27 cellular contexts compared by ENCODE assay signal in the genomic region with DNA sequence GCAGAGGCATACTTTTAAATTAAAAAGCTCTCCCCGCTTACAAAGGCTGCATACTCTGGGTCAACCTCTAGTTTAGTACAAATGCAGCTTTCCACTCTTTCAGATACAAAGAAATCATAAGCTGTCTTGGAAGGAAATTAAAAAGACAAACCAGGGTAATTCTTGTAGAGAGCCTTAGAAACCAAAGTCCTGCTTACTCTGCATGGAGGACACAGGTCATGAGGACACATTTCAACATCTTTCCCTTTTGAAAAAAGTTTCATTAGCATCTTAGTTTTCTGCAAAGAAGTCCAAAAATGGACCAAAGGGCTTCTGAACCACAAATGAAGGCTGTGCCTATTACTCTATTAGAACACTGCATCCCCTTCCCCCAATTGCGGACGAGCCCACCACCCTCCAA. TPM values are rescaled to one million over a fixed set of nuclear protein-coding genes. Genes with fewer than 3 reads are reported as not detected.
DNase-seq lines count a peak whose midpoint lies in the region; ATAC-seq, FAIRE-seq and TF ChIP-seq lines count a peak whose summit lies in the region.
"Had no signal": no experiment of that assay in that cellular context is flagged by ENCODE, and none has a peak within 500 bp of the region (broad histone marks: within the 10 kb centered on the region; RNA-seq: fewer than 3 reads in every experiment).

No MANE protein-coding gene starts in this region.

- no peak for DNase-seq in HepG2 (ENCODE audit: low spot score)
- DNase-seq in neural progenitor cell (ENCODE audit: low spot score): no peak
- DNase-seq in AG08395 (ENCODE audit: low spot score): no peak
- DNase-seq in stimulated activated CD4-positive, alpha-beta T cell treated with anti-CD3 and anti-CD28 coated beads, Interleukin-15, amount 100 ng/mL, for 24 hours: no peak
- no peak for DNase-seq in natural killer cell
- DNase-seq: AML-193; BE2C; CD4-positive, alpha-beta T cell; CD8-positive, alpha-beta memory T cell; DMS 273 treated with DMSO at 0.1 percent for 48 hours; DMS79; EL; GDM1; HFFc6 had no signal

- H3K9ac ChIP-seq in liver (ENCODE audit: low read depth in 1 of 2, low read length in 2 of 2) (no peak overlapping the region), HepG2 (ENCODE audit: insufficient read depth, low read depth, low read length) (no peak overlapping the region), neural progenitor cell (no peak overlapping the region)
- H3K9ac ChIP-seq: BLaER1 treated with 17β-estradiol and CSF1 and Interleukin-3, amounts not matched to agents 10 nM and 100 nM had no signal

- H3K4me1 ChIP-seq in liver (ENCODE audit: control insufficient read depth in 4 of 4, insufficient read depth in 4 of 4, low read length in 3 of 4) (peaks cover 2 to 16% (median 13%) of the 10 kb centered on the region in 4 donors), HepG2 (ENCODE audit: insufficient read depth, low read length) (no peaks in the 10 kb centered on the region), neural progenitor cell (peaks cover 26% of the 10 kb centered on the region)
- H3K4me1 ChIP-seq: BE2C; BLaER1 treated with 17β-estradiol and CSF1 and Interleukin-3, amounts not matched to agents 10 nM and 100 nM had no signal

- H3K9me3 ChIP-seq in liver (ENCODE audit: control insufficient read depth in 4 of 4, low read length in 3 of 4): no peaks in the 10 kb centered on the region
- no peaks in the 10 kb centered on the region for H3K9me3 ChIP-seq in HepG2 (ENCODE audit: low read length)
- no peaks in the 10 kb centered on the region for H3K9me3 ChIP-seq in neural progenitor cell (ENCODE audit: low read depth)
- H3K9me3 ChIP-seq: BE2C; BLaER1 treated with 17β-estradiol and CSF1 and Interleukin-3, amounts not matched to agents 10 nM and 100 nM; HAP-1 had no signal

- no peaks in the 10 kb centered on the region for H3K79me2 ChIP-seq in HepG2 (ENCODE audit: insufficient read depth, low read length)
- no peaks in the 10 kb centered on the region for H3K79me2 ChIP-seq in neural progenitor cell (ENCODE audit: low read depth)

- TF ChIP-seq RAD21 in liver (IDR thresholded peaks at IDR 0.05): no peak
- TF ChIP-seq RAD21 in HepG2 (CRISPR knock-in tag; IDR thresholded peaks at IDR 0.05): no peak

- CTCF ChIA-PET in HepG2 (lab: Yijun Ruan, JAX; ENCODE audit: low intra/inter-chr PET ratio, low total read pairs): no interaction called here

- no peaks in the 10 kb centered on the region for H4K20me1 ChIP-seq in HepG2 (ENCODE audit: insufficient read depth, low read length)
- no peaks in the 10 kb centered on the region for H4K20me1 ChIP-seq in neural progenitor cell (ENCODE audit: low read depth)
- H4K20me1 ChIP-seq: BLaER1 treated with 17β-estradiol and CSF1 and Interleukin-3, amounts not matched to agents 10 nM and 100 nM had no signal

- no peaks in the 10 kb centered on the region for H3K36me3 Mint-ChIP-seq in nephron (ENCODE audit: low read depth)
- H3K36me3 Mint-ChIP-seq in neural progenitor cell: peaks cover 5% of the 10 kb centered on the region
- H3K36me3 Mint-ChIP-seq in natural killer cell: no peaks in the 10 kb centered on the region
- H3K36me3 Mint-ChIP-seq: CD14-positive monocyte; CD8-positive, alpha-beta memory T cell had no signal

- H3K4me1 Mint-ChIP-seq in nephron (peaks cover 38% of the 10 kb centered on the region), neural progenitor cell (peaks cover 51% of the 10 kb centered on the region), natural killer cell (no peaks in the 10 kb centered on the region)
- H3K4me1 Mint-ChIP-seq: CD14-positive monocyte; CD8-positive, alpha-beta memory T cell had no signal

- no peak for TF ChIP-seq EP300 in HepG2 (IDR thresholded peaks at IDR 0.05; ENCODE audit: low read depth in 2 of 2, low read length in 2 of 2)
- TF ChIP-seq EP300 in HepG2 (CRISPR knock-in tag; IDR thresholded peaks at IDR 0.05; ENCODE audit: borderline replicate concordance): no peak

- TF ChIP-seq CTCF in liver (IDR thresholded peaks at IDR 0.05; ENCODE audit: low read depth, low read length, missing input control) (no peak), HepG2 (CRISPR knock-in tag; IDR thresholded peaks at IDR 0.05) (no peak), nephron (IDR thresholded peaks at IDR 0.05; ENCODE audit: unreplicated experiment in 3 of 3) (no peak), neural progenitor cell (IDR thresholded peaks at IDR 0.05) (no peak), natural killer cell (IDR thresholded peaks at IDR 0.05) (no peak)

- H3F3A ChIP-seq in neural progenitor cell (ENCODE audit: low read depth): no peaks in the 10 kb centered on the region

- no peaks in the 10 kb centered on the region for H3K9me3 Mint-ChIP-seq in nephron
- no peaks in the 10 kb centered on the region for H3K9me3 Mint-ChIP-seq in neural progenitor cell
- H3K9me3 Mint-ChIP-seq in natural killer cell: peaks cover 0 to 2% of the 10 kb centered on the region in 2 donors
- H3K9me3 Mint-ChIP-seq: CD4-positive, alpha-beta T cell; GM23338; HFFc6 had no signal

- ATAC-seq in HepG2 (no peak), natural killer cell (no peak), HG02678 (IDR thresholded peaks at IDR 0.05; ENCODE audit: unreplicated experiment) (no peak)
- ATAC-seq: GM12878 had no signal

- H3K27ac Mint-ChIP-seq in nephron (peak overlapping the region in 2 of 3 experiments; percentile 14 to 87), neural progenitor cell (peak overlapping the region; percentile 84), natural killer cell (no peak overlapping the region)
- H3K27ac Mint-ChIP-seq: CD14-positive monocyte; CD4-positive, alpha-beta T cell; GM23338; HFFc6 had no signal

- no peak overlapping the region for H2AFZ ChIP-seq in HepG2 (ENCODE audit: low read length)
- H2AFZ ChIP-seq in neural progenitor cell (replicated peaks): no peak overlapping the region
- H2AFZ ChIP-seq: GM23338 had no signal

- in situ Hi-C loops in HepG2 (cut with HindIII; ENCODE audit: extremely low pct_ligation_motif_present, low pct_unique_long_range_greater_than_20kb): no loop called here

- no peak for FAIRE-seq in HepG2 (lab: Jason Lieb, UNC)
- FAIRE-seq: A204.1, D721Med, GM12878, GM19239, H54 had no signal

- peaks cover 13% of the 10 kb centered on the region for H3K27me3 Mint-ChIP-seq in nephron (ENCODE audit: low read depth)
- H3K27me3 Mint-ChIP-seq in neural progenitor cell (ENCODE audit: insufficient read depth, low read depth): peaks cover 10% of the 10 kb centered on the region
- no peaks in the 10 kb centered on the region for H3K27me3 Mint-ChIP-seq in natural killer cell (ENCODE audit: low read depth in 2 of 2)
- H3K27me3 Mint-ChIP-seq: CD4-positive, alpha-beta T cell; CD8-positive, alpha-beta memory T cell had no signal

- 83% methylated on average over 3 of the region's 3 CpGs for WGBS in liver
- WGBS in HepG2 (ENCODE audit: low lambda C conversion rate): 57% methylated on average over 3 of the region's 3 CpGs

- H3K4me2 ChIP-seq in HepG2 (ENCODE audit: low read depth, low read length): no peak overlapping the region
- no peak overlapping the region for H3K4me2 ChIP-seq in neural progenitor cell
- H3K4me2 ChIP-seq: BLaER1 treated with 17β-estradiol and CSF1 and Interleukin-3, amounts not matched to agents 10 nM and 100 nM; GM23338 had no signal

- H3K4me3 ChIP-seq in liver (ENCODE audit: low read depth in 1 of 3, low read length in 3 of 3) (no peak overlapping the region), HepG2 (replicated peaks in 1 of 3; ENCODE audit: insufficient read depth in 1 of 3, low read depth in 2 of 3, low read length in 3 of 3) (no peak overlapping the region), neural progenitor cell (no peak overlapping the region)
- H3K4me3 ChIP-seq: BLaER1 treated with 17β-estradiol and CSF1 and Interleukin-3, amounts not matched to agents 10 nM and 100 nM; GM12878; GM23338; HAP-1 had no signal

- TF ChIP-seq POLR2A in HepG2 (IDR thresholded peaks at IDR 0.05; ENCODE audit: insufficient read depth in 1 of 2, low read depth in 2 of 2, low read length in 2 of 2): no peak

- BruUV-seq in HepG2 (replicated peaks; lab: Mats Ljungman, UMichigan): no TSS peak

- POLR2A ChIA-PET in HepG2 (lab: Yijun Ruan, JAX): no interaction called here

- intact Hi-C loops in HepG2 (cut with micrococcal nuclease; ENCODE audit: unreplicated experiment): no loop called here
- intact Hi-C loops in natural killer cell (cut with micrococcal nuclease): no loop called here

- H3K27me3 ChIP-seq in liver (ENCODE audit: control insufficient read depth in 4 of 4, insufficient read depth in 4 of 4, low read length in 3 of 4): no peaks in the 10 kb centered on the region
- no peaks in the 10 kb centered on the region; a peak in 1 of 5 replicates for H3K27me3 ChIP-seq in HepG2 (ENCODE audit: control insufficient read depth in 1 of 2, insufficient read depth in 2 of 2, low read length in 2 of 2)
- no peaks in the 10 kb centered on the region for H3K27me3 ChIP-seq in neural progenitor cell
- H3K27me3 ChIP-seq: BE2C; BLaER1 treated with 17β-estradiol and CSF1 and Interleukin-3, amounts not matched to agents 10 nM and 100 nM had no signal

- no peak overlapping the region for H3K27ac ChIP-seq in liver (ENCODE audit: low read depth in 1 of 2, low read length in 2 of 2)
- H3K27ac ChIP-seq in HepG2 (ENCODE audit: extremely low read length, insufficient read depth, low read length): no peak overlapping the region
- H3K27ac ChIP-seq in neural progenitor cell: no peak overlapping the region
- H3K27ac ChIP-seq: 22Rv1; BLaER1 treated with 17β-estradiol and CSF1 and Interleukin-3, amounts not matched to agents 10 nM and 100 nM had no signal

- H3K36me3 ChIP-seq in liver (ENCODE audit: control insufficient read depth in 4 of 4, insufficient read depth in 3 of 4, low read depth in 1 of 4, low read length in 3 of 4) (no peaks in the 10 kb centered on the region), HepG2 (replicated peaks in 1 of 2; ENCODE audit: control insufficient read depth in 1 of 2, insufficient read depth in 2 of 2, low read length in 2 of 2) (no peaks in the 10 kb centered on the region), neural progenitor cell (no peaks in the 10 kb centered on the region)
- H3K36me3 ChIP-seq: BE2C; BLaER1 treated with 17β-estradiol and CSF1 and Interleukin-3, amounts not matched to agents 10 nM and 100 nM; HAP-1 had no signal

- H3K4me3 Mint-ChIP-seq in nephron: no peak overlapping the region
- H3K4me3 Mint-ChIP-seq in neural progenitor cell: peak overlapping the region; percentile 54
- no peak overlapping the region for H3K4me3 Mint-ChIP-seq in natural killer cell
- H3K4me3 Mint-ChIP-seq: CD4-positive, alpha-beta T cell; CD8-positive, alpha-beta memory T cell; GM23338; HFFc6 had no signal

RNA-seq across cellular contexts. Expression of a gene that starts 50.5 kb away (rescaled TPM):
- total RNA-seq in liver (1 to 10 TPM in 1 of 2 donors, under 1 TPM in 1; 0.79 to 1.3 TPM), HepG2 (2016; rRNA removed; fragmentation: Illumina TruSeq; extraction: Trizol) (not detected in 2 replicates), neural progenitor cell (ENCODE audit: low replicate concordance) (3.3 and 5.5 TPM in 2 replicates), natural killer cell (not detected)
- polyA plus RNA-seq in liver (under 1 TPM; 0.18 to 0.53 TPM), HepG2 (2011; rRNA removed) (not detected in 2 replicates)
- total RNA-seq in HepG2 (2016; cell fraction: cytosol; rRNA removed; fragmentation: Illumina TruSeq; extraction: Trizol; ENCODE audit: low read depth): not detected in 2 replicates
- not detected in 2 replicates for total RNA-seq in HepG2 (2016; cell fraction: insoluble cytoplasmic fraction; rRNA removed; fragmentation: Illumina TruSeq; extraction: Trizol)
- total RNA-seq in HepG2 (2016; cell fraction: membrane; rRNA removed; fragmentation: Illumina TruSeq; extraction: Trizol): not detected in 2 replicates
- total RNA-seq in HepG2 (2016; cell fraction: nucleus; rRNA removed; fragmentation: Illumina TruSeq; extraction: Trizol): not detected in 2 replicates
- not detected in 2 replicates for polyA plus RNA-seq in HepG2 (2011; cell fraction: cytosol; rRNA removed)
- polyA plus RNA-seq in HepG2 (2011; cell fraction: nucleus; rRNA removed): not detected in 2 replicates
- not detected in 2 replicates for polyA plus RNA-seq in HepG2 (2012)
- not detected in 2 replicates for polyA plus RNA-seq in HepG2 (2016; cell fraction: cytosol; fragmentation: Illumina TruSeq; extraction: Trizol; ENCODE audit: low read depth)
- polyA plus RNA-seq in HepG2 (2016; cell fraction: insoluble cytoplasmic fraction; fragmentation: Illumina TruSeq; extraction: Trizol; ENCODE audit: low read depth): not detected in 2 replicates
- polyA plus RNA-seq in HepG2 (2016; cell fraction: membrane; fragmentation: Illumina TruSeq; extraction: Trizol; ENCODE audit: low read depth): not detected in 2 replicates
- not detected in 2 replicates for polyA plus RNA-seq in HepG2 (2016; cell fraction: nucleus; fragmentation: Illumina TruSeq; extraction: Trizol; ENCODE audit: insufficient read depth, low read depth)
- polyA minus RNA-seq in HepG2 (2011; rRNA and poly(A)+ RNA removed; ENCODE audit: low replicate concordance): 39.6 TPM in 1 of 2 replicates, not detected in the other
- polyA minus RNA-seq in HepG2 (2011; cell fraction: cytosol; rRNA and poly(A)+ RNA removed): not detected in 2 replicates
- polyA minus RNA-seq in HepG2 (2011; cell fraction: nucleus; rRNA and poly(A)+ RNA removed): not detected in 2 replicates
- total RNA-seq: CD8-positive, alpha-beta memory T cell had no signal
- polyA plus RNA-seq: CD8-positive, alpha-beta memory T cell had no signal

Comparison
In these comparisons a context has a peak if more than half of its experiments do, and no peak if none do; other contexts are left out.
1. H3K27ac Mint-ChIP-seq: peak in nephron (2 of 3) and neural progenitor cell (single experiment); none in natural killer cell (0 of 2).